Comparison of ENCODE assay signal across 1 cellular context in genomic region chr3:127743676-127744075, GRCh38.
TF ChIP-seq lines count a peak whose summit lies in the region.

No MANE protein-coding gene starts in this region.

TF ChIP-seq in A549, 52 proteins besides CTCF, POLR2A, EP300 and RAD21:
- TF ChIP-seq USF2 (IDR thresholded peaks at IDR 0.05) (no peak), CBX8 (IDR thresholded peaks at IDR 0.05) (no peak), NFE2L2 (conservative IDR thresholded peaks at IDR 0.05; ENCODE audit: low read length) (no peak), HEYL (CRISPR knock-in tag; IDR thresholded peaks at IDR 0.05) (no peak), BHLHE40 (IDR thresholded peaks at IDR 0.05; ENCODE audit: low read depth, low read length) (no peak), RCOR1 (IDR thresholded peaks at IDR 0.05; ENCODE audit: low read depth, low read length) (no peak), KDM1A (IDR thresholded peaks at IDR 0.05; ENCODE audit: low read depth) (no peak)
- TF ChIP-seq, protein P1, sequence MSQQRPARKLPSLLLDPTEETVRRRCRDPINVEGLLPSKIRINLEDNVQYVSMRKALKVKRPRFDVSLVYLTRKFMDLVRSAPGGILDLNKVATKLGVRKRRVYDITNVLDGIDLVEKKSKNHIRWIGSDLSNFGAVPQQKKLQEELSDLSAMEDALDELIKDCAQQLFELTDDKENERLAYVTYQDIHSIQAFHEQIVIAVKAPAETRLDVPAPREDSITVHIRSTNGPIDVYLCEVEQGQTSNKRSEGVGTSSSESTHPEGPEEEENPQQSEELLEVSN (IDR thresholded peaks at IDR 0.05; ENCODE audit: borderline replicate concordance, low read depth) = no peak
- TF ChIP-seq, protein P2, sequence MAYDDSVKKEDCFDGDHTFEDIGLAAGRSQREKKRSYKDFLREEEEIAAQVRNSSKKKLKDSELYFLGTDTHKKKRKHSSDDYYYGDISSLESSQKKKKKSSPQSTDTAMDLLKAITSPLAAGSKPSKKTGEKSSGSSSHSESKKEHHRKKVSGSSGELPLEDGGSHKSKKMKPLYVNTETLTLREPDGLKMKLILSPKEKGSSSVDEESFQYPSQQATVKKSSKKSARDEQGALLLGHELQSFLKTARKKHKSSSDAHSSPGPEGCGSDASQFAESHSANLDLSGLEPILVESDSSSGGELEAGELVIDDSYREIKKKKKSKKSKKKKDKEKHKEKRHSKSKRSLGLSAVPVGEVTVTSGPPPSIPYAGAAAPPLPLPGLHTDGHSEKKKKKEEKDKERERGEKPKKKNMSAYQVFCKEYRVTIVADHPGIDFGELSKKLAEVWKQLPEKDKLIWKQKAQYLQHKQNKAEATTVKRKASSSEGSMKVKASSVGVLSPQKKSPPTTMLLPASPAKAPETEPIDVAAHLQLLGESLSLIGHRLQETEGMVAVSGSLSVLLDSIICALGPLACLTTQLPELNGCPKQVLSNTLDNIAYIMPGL (CRISPR knock-in tag; IDR thresholded peaks at IDR 0.05; ENCODE audit: borderline replicate concordance) = no peak
TF ChIP-seq in A549: peak in this region for 0.
